8 cellular contexts compared by ENCODE assay signal in genomic region chr16:67155305-67156145, GRCh38. TPM values are rescaled to one million over a fixed set of nuclear protein-coding genes. Genes with fewer than 3 reads are reported as not detected.
A peak's percentile ranks its signal among the peaks of the same experiment; 100 is the strongest.
DNase-seq lines count a peak whose midpoint lies in the region; ATAC-seq and TF ChIP-seq lines count a peak whose summit lies in the region.

No MANE protein-coding gene starts in this region.

- peak overlapping the region; percentile 76 for H3K4me3 Mint-ChIP-seq in activated naive CD4-positive, alpha-beta T cell treated with anti-CD3 and anti-CD28 coated beads, Interleukin-2, amount 10 ng/mL, durations not matched to agents 7 days and 5 days

- TF ChIP-seq POLR2A in upper lobe of left lung (IDR thresholded peaks at IDR 0.05) = no peak

- H3K36me3 ChIP-seq in parathyroid adenoma (ENCODE audit: control insufficient read depth, insufficient read depth, low read length) (no peaks in the 10 kb centered on the region), upper lobe of left lung (no peaks in the 10 kb centered on the region)

- peak overlapping the region; percentile 33 for H3K27ac Mint-ChIP-seq in activated naive CD4-positive, alpha-beta T cell treated with anti-CD3 and anti-CD28 coated beads, Interleukin-2, amount 10 ng/mL, durations not matched to agents 7 days and 5 days

- H3K4me1 ChIP-seq in parathyroid adenoma (peaks cover 8% of the 10 kb centered on the region), upper lobe of left lung (peaks cover 32 to 55% (median 36%) of the 10 kb centered on the region in 4 donors)

- H3K27ac ChIP-seq in parathyroid adenoma = no peak overlapping the region
- no peak overlapping the region for H3K27ac ChIP-seq in upper lobe of left lung

- ATAC-seq in SK-N-SH treated with all-trans-retinoic acid at 6 μM for 48 hours (peak; percentile 69), upper lobe of left lung (ENCODE audit: low FRiP score in 2 of 2) (peak; percentile 68 to 74), GM19452 (IDR thresholded peaks at IDR 0.05; ENCODE audit: unreplicated experiment) (no peak)

- WGBS in upper lobe of left lung, 2 donors = 15 to 22% methylated on average over 47 to 69 of the region's 74 CpGs

- H2AFZ ChIP-seq in parathyroid adenoma = peak overlapping the region; percentile 64

- H3K4me3 ChIP-seq in parathyroid adenoma (ENCODE audit: low read depth, low read length) (no peak overlapping the region), upper lobe of left lung (peak overlapping the region in 1 of 4 donors; percentile 33)

- CTCF ChIA-PET in activated naive CD4-positive, alpha-beta T cell treated with anti-CD3 and anti-CD28 coated beads, Interleukin-2, amount 10 ng/mL, durations not matched to agents 7 days and 5 days (lab: Charles Lee) = interaction anchor here (0.6 to 8.7 kb wide), 46 partner anchors 8 to 427 kb away, joined by 3 to 163 read pairs (median 4); partner anchors contain the start of genes CBFB, CES4A, HSF4 and NOL3

- H3K36me3 Mint-ChIP-seq in activated naive CD4-positive, alpha-beta T cell treated with anti-CD3 and anti-CD28 coated beads, Interleukin-2, amount 10 ng/mL, durations not matched to agents 7 days and 5 days = peaks cover 46% of the 10 kb centered on the region

- TF ChIP-seq CTCF in parathyroid adenoma (IDR thresholded peaks at IDR 0.05) (peak; percentile 97), upper lobe of left lung (IDR thresholded peaks at IDR 0.05) (peak; percentile 98 to 100 (median 99))

- intact Hi-C loops in head of caudate nucleus (cut with DNase I) = loop anchor here (2.0 to 10.0 kb wide), 4 partner anchors 51 to 211 kb away; partner anchors contain the start of gene PHAF1

- peaks cover 17% of the 10 kb centered on the region for H3K27me3 Mint-ChIP-seq in activated naive CD4-positive, alpha-beta T cell treated with anti-CD3 and anti-CD28 coated beads, Interleukin-2, amount 10 ng/mL, durations not matched to agents 7 days and 5 days

- H3K9me3 ChIP-seq in parathyroid adenoma (ENCODE audit: control insufficient read depth, low read length) = no peaks in the 10 kb centered on the region
- no peaks in the 10 kb centered on the region for H3K9me3 ChIP-seq in upper lobe of left lung

- H3K27me3 ChIP-seq in parathyroid adenoma (ENCODE audit: control insufficient read depth, insufficient read depth, low read length) = no peaks in the 10 kb centered on the region
- H3K27me3 ChIP-seq in upper lobe of left lung = no peaks in the 10 kb centered on the region

- no peak for TF ChIP-seq EP300 in upper lobe of left lung (IDR thresholded peaks at IDR 0.05)

- H3K4me1 Mint-ChIP-seq in activated naive CD4-positive, alpha-beta T cell treated with anti-CD3 and anti-CD28 coated beads, Interleukin-2, amount 10 ng/mL, durations not matched to agents 7 days and 5 days = peaks cover 67% of the 10 kb centered on the region

- no peak overlapping the region for H3K9ac ChIP-seq in parathyroid adenoma

- DNase-seq in EH (ENCODE audit: low read depth) = peak; percentile 71
- peak; percentile 33 for DNase-seq in KG1 (lab: John Stamatoyannopoulos, UW)
- peak; percentile 84 for DNase-seq in activated naive CD4-positive, alpha-beta T cell treated with anti-CD3 and anti-CD28 coated beads, Interleukin-2, amount 10 ng/mL, durations not matched to agents 7 days and 5 days
- peak; percentile 42 to 92 (median 82) for DNase-seq in head of caudate nucleus
- DNase-seq in upper lobe of left lung = peak; percentile 79 to 98

- peak overlapping the region; percentile 69 for H3K4me2 ChIP-seq in parathyroid adenoma (ENCODE audit: low read length)

- H3K9me3 Mint-ChIP-seq in activated naive CD4-positive, alpha-beta T cell treated with anti-CD3 and anti-CD28 coated beads, Interleukin-2, amount 10 ng/mL, durations not matched to agents 7 days and 5 days = no peaks in the 10 kb centered on the region

- H3K79me2 ChIP-seq in parathyroid adenoma = no peaks in the 10 kb centered on the region

TF ChIP-seq in SK-N-SH treated with all-trans-retinoic acid at 6 μM for 48 hours, 23 proteins besides CTCF, POLR2A, EP300 and RAD21:
- TF ChIP-seq ZFP3 (CRISPR knock-in tag; IDR thresholded peaks at IDR 0.05) (peak; percentile 76; the same call in 1 of the 2 replicates), ARNTL (CRISPR knock-in tag; IDR thresholded peaks at IDR 0.05; ENCODE audit: borderline replicate concordance, low read depth) (no peak)
TF ChIP-seq in SK-N-SH treated with all-trans-retinoic acid at 6 μM for 48 hours: peak in this region for 1.

RNA-seq across cellular contexts. Expression of gene TRADD, which starts 4.2 kb away (rescaled TPM):
- total RNA-seq in upper lobe of left lung = 10 to 100 TPM; 29.9 to 49.2 (median 35.6) TPM

RNA-seq across cellular contexts. Expression of gene FBXL8, which starts 4.2 kb away (rescaled TPM):
- 100 to 1,000 TPM in 1 of 6 donors, 10 to 100 TPM in 5; 24.0 to 114 (median 28.5) TPM for total RNA-seq in upper lobe of left lung

RNA-seq across cellular contexts. Expression of gene B3GNT9, which starts 4.7 kb away (rescaled TPM):
- total RNA-seq in upper lobe of left lung = 10 to 100 TPM in 5 of 6 donors, 1 to 10 TPM in 1; 6.3 to 20.8 (median 17.7) TPM

RNA-seq across cellular contexts. Expression of gene HSF4, which starts 9.0 kb away (rescaled TPM):
- total RNA-seq in upper lobe of left lung = 100 to 1,000 TPM in 2 of 6 donors, 10 to 100 TPM in 4; 33.4 to 784 (median 70.1) TPM

RNA-seq across cellular contexts. Expression of gene NOL3, which starts 14.8 kb away (rescaled TPM):
- 100 to 1,000 TPM in 1 of 6 donors, 10 to 100 TPM in 5; 36.5 to 135 (median 58.0) TPM for total RNA-seq in upper lobe of left lung

Comparison
In these comparisons a context has a peak if more than half of its experiments do, and no peak if none do; other contexts are left out.
1. DNase-seq: peak in every context shown above with its lines; median percentile 88 in upper lobe of left lung; 84 in activated naive CD4-positive, alpha-beta T cell treated with anti-CD3 and anti-CD28 coated beads, Interleukin-2, amount 10 ng/mL, durations not matched to agents 7 days and 5 days; 82 in head of caudate nucleus; 71 in EH; 33 in KG1.